ENCODE assay signal across 26 cellular contexts in the genomic region with DNA sequence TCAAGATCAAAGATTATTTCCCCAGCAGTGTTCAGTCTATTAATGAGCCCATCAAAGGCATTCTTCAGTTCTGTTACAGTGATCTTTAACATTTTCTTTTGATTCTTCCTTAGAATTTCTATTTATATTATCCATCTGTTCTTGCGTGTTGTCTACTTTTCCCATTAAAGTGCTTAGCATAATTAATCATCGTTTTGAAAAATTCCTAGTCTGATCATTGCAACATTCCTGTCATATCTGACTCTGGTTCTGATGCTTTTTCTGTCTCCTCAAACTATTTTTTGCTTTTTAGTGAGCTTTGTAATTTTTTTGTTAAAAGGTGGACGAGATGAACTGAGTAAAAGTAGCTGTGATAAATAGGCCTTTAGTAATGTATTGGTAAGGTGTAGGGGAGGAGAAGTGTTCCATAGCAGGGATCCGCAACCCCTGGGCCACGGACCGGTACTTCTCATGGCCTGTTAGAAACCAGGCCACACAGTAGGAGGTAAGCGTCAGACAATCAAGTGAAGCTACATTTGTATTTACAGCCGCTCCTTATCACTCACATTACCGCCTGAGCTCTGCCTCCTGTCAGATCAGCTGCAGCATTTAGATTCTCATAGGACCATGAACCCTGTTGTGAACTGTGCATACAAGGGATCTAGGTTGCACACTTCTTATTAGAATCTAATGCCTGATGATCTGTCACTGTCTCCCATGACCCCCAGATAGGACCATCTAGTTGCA.
A peak's percentile ranks its signal among the peaks of the same experiment; 100 is the strongest.
DNase-seq lines count a peak whose midpoint lies in the region; ATAC-seq, FAIRE-seq and TF ChIP-seq lines count a peak whose summit lies in the region.
"Had no signal": no experiment of that assay in that cellular context is flagged by ENCODE, and none has a peak within 500 bp of the region (broad histone marks: within the 10 kb centered on the region; RNA-seq: fewer than 3 reads in every experiment).

No MANE protein-coding gene starts in this region.

- intact Hi-C loops in activated CD4-positive, alpha-beta T cell treated with anti-CD3 and anti-CD28 coated beads, Interleukin-2, amount 10 ng/mL, durations not matched to agents 24 days and 14 days (cut with micrococcal nuclease) = no loop called here
- intact Hi-C loops in K562 (cut with micrococcal nuclease) (no loop called here), transverse colon (cut with DNase I; ENCODE audit: low total_unique reads) (no loop called here), posterior vena cava (cut with DNase I) (no loop called here)

- CTCF ChIA-PET in K562 (lab: Yijun Ruan, JAX; ENCODE audit: low intra/inter-chr PET ratio) = no interaction called here

- H2AFZ ChIP-seq in K562 (ENCODE audit: low read depth, low read length) = no peak overlapping the region

- no peaks in the 10 kb centered on the region for H3K9me3 Mint-ChIP-seq in activated CD4-positive, alpha-beta T cell treated with anti-CD3 and anti-CD28 coated beads, Interleukin-2, amount 10 ng/mL, durations not matched to agents 24 days and 14 days
- H3K9me3 Mint-ChIP-seq: activated T-helper 2 cell treated with anti-CD3 and anti-CD28 coated beads, Interferon-gamma antibody, Interleukin-2, Interleukin-4, amounts not matched to agents 10 μg/mL and 5 μg/mL and 100 μg/mL, durations not matched to agents 14 hours and 24 hours and 36 hours; stimulated activated naive CD8-positive, alpha-beta T cell treated with anti-CD3 and anti-CD28 coated beads, Interleukin-15, amount 100 ng/mL, for 72 hours; T-helper 2 cell treated with Interferon-gamma antibody and Interleukin-4, amounts not matched to agents 5 μg/mL and 100 μg/mL, for 36 hours had no signal

- H3K4me2 ChIP-seq in K562 (ENCODE audit: insufficient read depth, low read length) = no peak overlapping the region

- peaks cover 5% of the 10 kb centered on the region for H3K36me3 Mint-ChIP-seq in activated CD4-positive, alpha-beta T cell treated with anti-CD3 and anti-CD28 coated beads, Interleukin-2, amount 10 ng/mL, durations not matched to agents 24 days and 14 days (ENCODE audit: low read depth)

- no peak for FAIRE-seq in K562 (lab: Jason Lieb, UNC)
- FAIRE-seq: A204.1 had no signal

- no peak for TF ChIP-seq CTCF in K562 (IDR thresholded peaks at IDR 0.05 in 2 of 3, conservative IDR thresholded peaks at IDR 0.05 in 1 of 3; ENCODE audit: insufficient read depth in 2 of 3, low read depth in 1 of 3, low read length in 3 of 3)
- TF ChIP-seq CTCF in transverse colon (IDR thresholded peaks at IDR 0.05) = no peak

- POLR2A ChIA-PET in K562 (lab: Yijun Ruan, JAX) = interaction anchor here (0.7 to 1.4 kb wide), 4 partner anchors 10 to 40 kb away, joined by 3 to 6 read pairs (median 4); no protein-coding TSS in a partner anchor

- no peak for TF ChIP-seq POLR2A in K562 (conservative IDR thresholded peaks at IDR 0.05)
- TF ChIP-seq POLR2A in transverse colon (IDR thresholded peaks at IDR 0.05) = no peak

- no peaks in the 10 kb centered on the region for H3K79me2 ChIP-seq in K562 (ENCODE audit: control insufficient read depth, insufficient read depth, low read length)

- no peaks in the 10 kb centered on the region for H3K9me3 ChIP-seq in K562 (replicated peaks; ENCODE audit: control insufficient read depth, insufficient read depth, low read depth, low read length)
- no peaks in the 10 kb centered on the region for H3K9me3 ChIP-seq in muscle layer of duodenum (ENCODE audit: control insufficient read depth in 1 of 2, low read length in 2 of 2)
- H3K9me3 ChIP-seq in transverse colon = no peaks in the 10 kb centered on the region
- H3K9me3 ChIP-seq: ovary had no signal

- H3K27me3 ChIP-seq in K562 (ENCODE audit: control insufficient read depth in 2 of 2, insufficient read depth in 2 of 2, low read length in 2 of 2) (no peaks in the 10 kb centered on the region), muscle layer of duodenum (ENCODE audit: low read depth, low read length) (no peaks in the 10 kb centered on the region), transverse colon (no peaks in the 10 kb centered on the region)
- H3K27me3 ChIP-seq: ovary had no signal

- no peaks in the 10 kb centered on the region for H4K20me1 ChIP-seq in K562 (replicated peaks; ENCODE audit: control insufficient read depth, insufficient read depth, low read length)

- H3K27ac ChIP-seq in K562 (ENCODE audit: extremely low read depth, low read depth, low read length) (no peak overlapping the region), muscle layer of duodenum (ENCODE audit: low read length) (peak overlapping the region; percentile 51), transverse colon (peak overlapping the region; percentile 50 to 89 (median 83))

- no peaks in the 10 kb centered on the region for H3K9me1 ChIP-seq in K562 (ENCODE audit: control insufficient read depth, insufficient read depth, low read length)

- in situ Hi-C loops in K562 (cut with MboI) = no loop called here
- in situ Hi-C loops in transverse colon (cut with MboI; ENCODE audit: low pct_ligation_motif_present in 1 of 4, low pct_unique_long_range_greater_than_20kb in 1 of 4, low sequenced_read_pairs in 3 of 4) = no loop called here

- no peak overlapping the region for H3K4me3 Mint-ChIP-seq in activated CD4-positive, alpha-beta T cell treated with anti-CD3 and anti-CD28 coated beads, Interleukin-2, amount 10 ng/mL, durations not matched to agents 24 days and 14 days
- H3K4me3 Mint-ChIP-seq: activated naive CD8-positive, alpha-beta T cell; B cell; nephron; stimulated activated naive CD8-positive, alpha-beta T cell treated with anti-CD3 and anti-CD28 coated beads, Interleukin-15, amount 100 ng/mL, for 72 hours; T-helper 2 cell treated with Interferon-gamma antibody and Interleukin-4, amounts not matched to agents 5 μg/mL and 100 μg/mL, for 36 hours had no signal

- H3K4me1 Mint-ChIP-seq in activated CD4-positive, alpha-beta T cell treated with anti-CD3 and anti-CD28 coated beads, Interleukin-2, amount 10 ng/mL, durations not matched to agents 24 days and 14 days = no peaks in the 10 kb centered on the region
- H3K4me1 Mint-ChIP-seq: B cell; stimulated activated naive CD8-positive, alpha-beta T cell treated with anti-CD3 and anti-CD28 coated beads, Interleukin-15, amount 100 ng/mL, for 72 hours had no signal

- no peak overlapping the region for H3K9ac ChIP-seq in K562 (ENCODE audit: insufficient read depth in 1 of 2, low read depth in 2 of 2, low read length in 2 of 2)

- no peaks in the 10 kb centered on the region for H3K27me3 Mint-ChIP-seq in activated CD4-positive, alpha-beta T cell treated with anti-CD3 and anti-CD28 coated beads, Interleukin-2, amount 10 ng/mL, durations not matched to agents 24 days and 14 days
- H3K27me3 Mint-ChIP-seq: activated naive CD8-positive, alpha-beta T cell; B cell; stimulated activated naive CD8-positive, alpha-beta T cell treated with anti-CD3 and anti-CD28 coated beads, Interleukin-15, amount 100 ng/mL, for 72 hours had no signal

- peak; percentile 31 for DNase-seq in activated CD4-positive, alpha-beta T cell treated with anti-CD3 and anti-CD28 coated beads, Interleukin-2, amount 10 ng/mL, durations not matched to agents 24 days and 14 days
- no peak for DNase-seq in activated CD4-positive, alpha-beta T cell treated with anti-CD3 and anti-CD28 coated beads for 4 hours
- no peak for DNase-seq in K562 (ENCODE audit: extremely low read depth in 1 of 4, low spot score in 3 of 4)
- DNase-seq in transverse colon = no peak
- no peak for DNase-seq in posterior vena cava (ENCODE audit: low spot score)
- DNase-seq: activated CD8-positive, alpha-beta memory T cell treated with anti-CD3 and anti-CD28 coated beads, Interleukin-2, amount 50 U/mL, for 4 hours; DMS153; GF-D8; Karpas-422; MV-4-11; NCI-H187 treated with DMSO at 0.1 percent for 48 hours; NCI-H774; stimulated activated naive CD8-positive, alpha-beta T cell treated with anti-CD3 and anti-CD28 coated beads, Interleukin-15, amount 100 ng/mL, for 72 hours; trophoblast cell had no signal

- H3K4me1 ChIP-seq in K562 (replicated peaks in 1 of 2; ENCODE audit: control insufficient read depth in 2 of 2, insufficient read depth in 2 of 2, low read length in 2 of 2) (0 out of 5 replicates have a peak, but pooled peaks cover 0 to 2% of the 10 kb centered on the region in 2 experiments), muscle layer of duodenum (ENCODE audit: control insufficient read depth in 1 of 2, insufficient read depth in 2 of 2, low read length in 2 of 2) (peaks cover 0 to 4% of the 10 kb centered on the region in 2 donors), transverse colon (peaks cover 12 to 59% (median 26%) of the 10 kb centered on the region in 4 donors)

- 67% methylated on average over 9 of the region's 9 CpGs for WGBS in K562 (ENCODE audit: insufficient coverage, low coverage, missing lambda C conversion rate)
- 88 to 89% methylated on average over 8 to 9 of the region's 9 CpGs for WGBS in transverse colon (ENCODE audit: low coverage in 1 of 2), 2 donors

- no peak overlapping the region for H3K4me3 ChIP-seq in K562
- no peak overlapping the region for H3K4me3 ChIP-seq in muscle layer of duodenum (ENCODE audit: low read depth in 1 of 2, low read length in 2 of 2)
- no peak overlapping the region for H3K4me3 ChIP-seq in transverse colon
- H3K4me3 ChIP-seq: ovary had no signal

- H3K27ac Mint-ChIP-seq in activated CD4-positive, alpha-beta T cell treated with anti-CD3 and anti-CD28 coated beads, Interleukin-2, amount 10 ng/mL, durations not matched to agents 24 days and 14 days = no peak overlapping the region
- H3K27ac Mint-ChIP-seq: activated naive CD8-positive, alpha-beta T cell; activated T-helper 2 cell treated with anti-CD3 and anti-CD28 coated beads, Interferon-gamma antibody, Interleukin-2, Interleukin-4, amounts not matched to agents 10 μg/mL and 5 μg/mL and 100 μg/mL, durations not matched to agents 14 hours and 24 hours and 36 hours; B cell; T-helper 2 cell treated with Interferon-gamma antibody and Interleukin-4, amounts not matched to agents 5 μg/mL and 100 μg/mL, for 36 hours had no signal

- ATAC-seq in K562 (peak; percentile 43; the same call in 2 of the 3 replicates), HG03469 (IDR thresholded peaks at IDR 0.05; ENCODE audit: unreplicated experiment) (no peak), HG03571 (IDR thresholded peaks at IDR 0.05; ENCODE audit: unreplicated experiment) (no peak)
- ATAC-seq: left lobe of liver; sciatic nerve; stimulated activated naive CD8-positive, alpha-beta T cell treated with anti-CD3 and anti-CD28 coated beads, Interleukin-15, amount 100 ng/mL, for 72 hours had no signal

- H3K36me3 ChIP-seq in K562 (ENCODE audit: control insufficient read depth, insufficient read depth, low read length) (peaks cover 8% of the 10 kb centered on the region), muscle layer of duodenum (ENCODE audit: control insufficient read depth in 1 of 2, insufficient read depth in 2 of 2, low read length in 2 of 2) (no peaks in the 10 kb centered on the region), transverse colon (no peaks in the 10 kb centered on the region)
- H3K36me3 ChIP-seq: ovary had no signal

- no TSS peak for BruUV-seq in K562 (replicated peaks; lab: Mats Ljungman, UMichigan)

- TF ChIP-seq RAD21 in K562 (CRISPR knock-in tag; conservative IDR thresholded peaks at IDR 0.05 in 1 of 2, IDR thresholded peaks at IDR 0.05 in 1 of 2) = no peak

- TF ChIP-seq EP300 in K562 (IDR thresholded peaks at IDR 0.05; ENCODE audit: low read length) (no peak), transverse colon (IDR thresholded peaks at IDR 0.05; ENCODE audit: low read depth) (no peak)

TF ChIP-seq in K562, 482 proteins besides CTCF, POLR2A, EP300 and RAD21 (continues in another document):
- TF ChIP-seq U2AF2 (optimal IDR thresholded peaks at IDR 0.05; ENCODE audit: low read depth, low read length) = no peak
